ENCODE assay signal across 9 cellular contexts in the genomic region with DNA sequence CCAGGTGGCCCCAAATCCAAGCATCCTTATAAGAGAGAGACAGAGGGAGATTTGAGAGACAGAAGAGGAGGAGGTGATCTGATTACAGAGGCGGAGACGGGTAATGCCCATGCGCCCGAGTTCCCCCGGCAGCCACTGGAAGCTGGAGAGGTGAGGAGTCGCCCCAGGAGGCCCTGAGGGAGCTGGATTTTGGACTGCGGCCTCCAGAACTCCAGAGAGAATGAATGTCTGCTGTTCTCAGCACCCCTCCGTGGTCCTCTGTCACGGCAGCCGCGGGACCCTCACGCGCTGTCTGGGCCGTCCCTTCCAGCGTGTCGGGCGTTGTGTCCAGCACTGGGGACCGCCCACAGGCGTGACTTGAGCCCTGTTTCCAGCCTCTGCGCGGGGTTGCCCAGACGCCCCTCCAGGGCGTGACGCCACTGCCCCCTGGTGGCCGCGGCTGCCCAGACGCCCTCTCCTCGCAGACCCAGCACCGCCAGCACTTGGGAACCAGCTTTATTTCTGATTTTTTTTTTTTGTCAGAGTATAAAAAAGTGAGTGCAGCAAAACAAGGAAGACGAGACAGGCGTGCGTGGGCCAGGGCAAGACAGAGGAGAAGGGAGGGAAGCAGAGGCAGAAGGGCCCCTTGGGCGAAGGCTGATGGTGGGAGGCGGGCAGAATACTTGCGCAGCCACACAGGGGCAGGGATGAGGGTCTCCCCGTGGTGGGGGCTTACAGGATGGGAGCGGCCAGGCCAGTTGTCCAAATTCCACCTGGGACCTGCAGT. TPM values are rescaled to one million over a fixed set of nuclear protein-coding genes. Genes with fewer than 3 reads are reported as not detected.
A peak's percentile ranks its signal among the peaks of the same experiment; 100 is the strongest.
DNase-seq lines count a peak whose midpoint lies in the region; ATAC-seq, FAIRE-seq and TF ChIP-seq lines count a peak whose summit lies in the region.
"Had no signal": no experiment of that assay in that cellular context is flagged by ENCODE, and none has a peak within 500 bp of the region (broad histone marks: within the 10 kb centered on the region; RNA-seq: fewer than 3 reads in every experiment).

No MANE protein-coding gene starts in this region.

- H3K4me1 Mint-ChIP-seq in nephron = peaks cover 15% of the 10 kb centered on the region

- TF ChIP-seq CTCF in KMS-11 (conservative IDR thresholded peaks at IDR 0.05; ENCODE audit: low read depth, low read length) (peak; percentile 97), fibroblast of the aortic adventitia (IDR thresholded peaks at IDR 0.05; ENCODE audit: insufficient read depth, low read length) (peak; percentile 98), nephron (IDR thresholded peaks at IDR 0.05; ENCODE audit: unreplicated experiment in 3 of 3) (peak; percentile 97 to 100 (median 99))

- H3K36me3 Mint-ChIP-seq in nephron (ENCODE audit: low read depth) = no peaks in the 10 kb centered on the region

- H3K4me3 ChIP-seq in KMS-11 (IDR thresholded peaks at IDR 0.05; ENCODE audit: insufficient read depth, low read depth, low read length) (no peak overlapping the region), fibroblast of the aortic adventitia (ENCODE audit: low read depth, low read length) (peak overlapping the region; percentile 66), subcutaneous abdominal adipose tissue (ENCODE audit: low read depth in 1 of 5, low read length in 5 of 5) (peak overlapping the region in 4 of 5 donors; percentile 28 to 64 (median 43))

- no peaks in the 10 kb centered on the region for H4K20me1 ChIP-seq in KMS-11 (ENCODE audit: insufficient read depth)

- peak overlapping the region; percentile 44 for H3K4me2 ChIP-seq in KMS-11

- H3K79me2 ChIP-seq in KMS-11 (ENCODE audit: insufficient read depth, low read depth) = peaks cover 5% of the 10 kb centered on the region

- H3K27me3 ChIP-seq in KMS-11 (ENCODE audit: insufficient read depth, low read depth) (peaks cover 11% of the 10 kb centered on the region; the same call in 1 of the 2 replicates), subcutaneous abdominal adipose tissue (ENCODE audit: control insufficient read depth in 5 of 5, insufficient read depth in 4 of 5, low read length in 5 of 5) (peaks cover 0 to 3% (median 0%) of the 10 kb centered on the region in 5 donors)

- peaks cover 25% of the 10 kb centered on the region for H3K4me1 ChIP-seq in KMS-11 (ENCODE audit: low read depth, poor library complexity, severe bottlenecking)
- peaks cover 8 to 43% (median 28%) of the 10 kb centered on the region in 5 donors for H3K4me1 ChIP-seq in subcutaneous abdominal adipose tissue (ENCODE audit: control insufficient read depth in 5 of 5, insufficient read depth in 5 of 5, low read length in 5 of 5)

- peak overlapping the region; percentile 6 to 73 (median 24) for H3K27ac Mint-ChIP-seq in nephron

- H3K4me3 Mint-ChIP-seq in nephron = peak overlapping the region; percentile 56 to 72 (median 59)

- peaks cover 3% of the 10 kb centered on the region for H3K27me3 Mint-ChIP-seq in nephron (ENCODE audit: low read depth)

- DNase-seq in RPMI8226 = peak; percentile 87
- DNase-seq in activated gamma-delta T cell (lab: John Stamatoyannopoulos, UW) = peak; percentile 59
- DNase-seq in fibroblast of the aortic adventitia (ENCODE audit: low read depth) = peak; percentile 81

- no peak overlapping the region for H3K9ac ChIP-seq in KMS-11
- H3K9ac ChIP-seq in subcutaneous abdominal adipose tissue (ENCODE audit: low read length in 5 of 5) = peak overlapping the region in 1 of 5 donors; percentile 63

- no peak overlapping the region for H2AFZ ChIP-seq in KMS-11 (ENCODE audit: low read depth)

- H3K27ac ChIP-seq in KMS-11 = no peak overlapping the region
- peak overlapping the region; percentile 50 for H3K27ac ChIP-seq in subcutaneous abdominal adipose tissue (ENCODE audit: low read depth, low read length)

- ATAC-seq in GM21360 (IDR thresholded peaks at IDR 0.05; ENCODE audit: unreplicated experiment) = no peak

- no peaks in the 10 kb centered on the region for H3K36me3 ChIP-seq in KMS-11 (ENCODE audit: insufficient read depth)
- no peaks in the 10 kb centered on the region for H3K36me3 ChIP-seq in subcutaneous abdominal adipose tissue (ENCODE audit: control insufficient read depth in 5 of 5, insufficient read depth in 5 of 5, low read length in 5 of 5)

- peak; percentile 46 for FAIRE-seq in G401.6 (lab: Jason Lieb, UNC)
- FAIRE-seq: islet of Langerhans had no signal

- no peaks in the 10 kb centered on the region for H3K9me3 ChIP-seq in subcutaneous abdominal adipose tissue (ENCODE audit: control insufficient read depth in 5 of 5, low read length in 5 of 5)

- H3K9me3 Mint-ChIP-seq in nephron = no peaks in the 10 kb centered on the region

RNA-seq across cellular contexts. Expression of a gene that starts 4.1 kb away (rescaled TPM):
- total RNA-seq in fibroblast of the aortic adventitia (ENCODE audit: low replicate concordance) = 7.9 and 12.3 TPM in 2 replicates

RNA-seq across cellular contexts. Expression of a gene that starts 5.6 kb away (rescaled TPM):
- total RNA-seq in fibroblast of the aortic adventitia (ENCODE audit: low replicate concordance) = 0.16 and 2.3 TPM in 2 replicates

RNA-seq across cellular contexts. Expression of a gene that starts 7.1 kb away (rescaled TPM):
- total RNA-seq in fibroblast of the aortic adventitia (ENCODE audit: low replicate concordance) = 55.4 and 120 TPM in 2 replicates

RNA-seq across cellular contexts. Expression of a gene that starts 17.6 kb away (rescaled TPM):
- total RNA-seq in fibroblast of the aortic adventitia (ENCODE audit: low replicate concordance) = 4.0 and 16.0 TPM in 2 replicates
